Comparison of ENCODE assay signal across 19 cellular contexts in genomic region chr1:92838519-92838918, GRCh38. TPM values are rescaled to one million over a fixed set of nuclear protein-coding genes. Genes with fewer than 3 reads are reported as not detected.
DNase-seq lines count a peak whose midpoint lies in the region; ATAC-seq, FAIRE-seq and TF ChIP-seq lines count a peak whose summit lies in the region.
"Had no signal": no experiment of that assay in that cellular context is flagged by ENCODE, and none has a peak within 500 bp of the region (broad histone marks: within the 10 kb centered on the region; RNA-seq: fewer than 3 reads in every experiment).

No MANE protein-coding gene starts in this region.

- no peaks in the 10 kb centered on the region for H3K9me3 ChIP-seq in astrocyte (ENCODE audit: insufficient read depth, low read depth, low read length)
- no peaks in the 10 kb centered on the region for H3K9me3 ChIP-seq in osteoblast (ENCODE audit: low read depth, low read length)
- H3K9me3 ChIP-seq: Caco-2, lower lobe of right lung had no signal

- H3K4me3 Mint-ChIP-seq in activated CD8-positive, alpha-beta memory T cell treated with anti-CD3 and anti-CD28 coated beads, Interleukin-2, amount 10 ng/mL, durations not matched to agents 7 days and 5 days, result no peak overlapping the region
- H3K4me3 Mint-ChIP-seq in IgD-negative memory B cell, result peak overlapping the region in 1 of 4 donors; percentile 37
- peak overlapping the region; percentile 57 for H3K4me3 Mint-ChIP-seq in astrocyte (ENCODE audit: unreplicated experiment)
- H3K4me3 Mint-ChIP-seq: dendritic cell treated with granulocyte-macrophage colony-stimulating factor and Interleukin-4, amounts not matched to agents 40 ng/mL and 50 ng/mL, for 4 days had no signal

- H3K4me3 ChIP-seq in astrocyte (ENCODE audit: insufficient read depth, low read depth, low read length) (no peak overlapping the region), osteoblast (ENCODE audit: insufficient read depth, low read length) (no peak overlapping the region)
- H3K4me3 ChIP-seq: lower lobe of right lung had no signal

- no peaks in the 10 kb centered on the region for H3K9me3 Mint-ChIP-seq in activated CD8-positive, alpha-beta memory T cell treated with anti-CD3 and anti-CD28 coated beads, Interleukin-2, amount 10 ng/mL, durations not matched to agents 7 days and 5 days (ENCODE audit: low read depth)
- H3K9me3 Mint-ChIP-seq in IgD-negative memory B cell (no peaks in the 10 kb centered on the region), astrocyte (ENCODE audit: unreplicated experiment) (no peaks in the 10 kb centered on the region)
- H3K9me3 Mint-ChIP-seq: dendritic cell treated with granulocyte-macrophage colony-stimulating factor and Interleukin-4, amounts not matched to agents 40 ng/mL and 50 ng/mL, for 4 days had no signal

- H3K27me3 ChIP-seq in astrocyte (ENCODE audit: insufficient read depth, low read length) (no peaks in the 10 kb centered on the region), osteoblast (ENCODE audit: insufficient read depth, low read length) (no peaks in the 10 kb centered on the region)

- FAIRE-seq in astrocyte (lab: Jason Lieb, UNC), result no peak
- FAIRE-seq: RCC 7860, small intestine had no signal

- H3K4me1 Mint-ChIP-seq in activated CD8-positive, alpha-beta memory T cell treated with anti-CD3 and anti-CD28 coated beads, Interleukin-2, amount 10 ng/mL, durations not matched to agents 7 days and 5 days, result peaks cover 71% of the 10 kb centered on the region
- H3K4me1 Mint-ChIP-seq in IgD-negative memory B cell (peaks cover 36 to 54% (median 51%) of the 10 kb centered on the region in 3 donors), astrocyte (ENCODE audit: low read depth, unreplicated experiment) (peaks cover 50% of the 10 kb centered on the region)

- H4K20me1 ChIP-seq in astrocyte (ENCODE audit: insufficient read depth, low read length) (peaks cover 95% of the 10 kb centered on the region), osteoblast (ENCODE audit: insufficient read depth, low read length) (peaks cover 84% of the 10 kb centered on the region)

- no peak overlapping the region for H2AFZ ChIP-seq in astrocyte (ENCODE audit: low read depth, low read length)
- no peak overlapping the region for H2AFZ ChIP-seq in osteoblast (ENCODE audit: low read length)

- no peak for ATAC-seq in activated CD8-positive, alpha-beta memory T cell treated with anti-CD3 and anti-CD28 coated beads, Interleukin-2, amount 10 ng/mL, durations not matched to agents 7 days and 5 days
- ATAC-seq: lower lobe of right lung had no signal

- H3K9ac ChIP-seq in astrocyte (ENCODE audit: low read length), result peak overlapping the region; percentile 35

- peaks cover 41% of the 10 kb centered on the region for H3K4me1 ChIP-seq in astrocyte (ENCODE audit: insufficient read depth, low read length)
- peaks cover 40% of the 10 kb centered on the region for H3K4me1 ChIP-seq in osteoblast (ENCODE audit: insufficient read depth, low read length)

- no peak for TF ChIP-seq POLR2A in erythroblast (IDR thresholded peaks at IDR 0.05; ENCODE audit: low read length)

- no peak for TF ChIP-seq CTCF in astrocyte (IDR thresholded peaks at IDR 0.05; ENCODE audit: insufficient read depth, low read depth, low read length)
- no peak for TF ChIP-seq CTCF in osteoblast (IDR thresholded peaks at IDR 0.05; ENCODE audit: extremely low read depth, low read depth, low read length)

- peak overlapping the region; percentile 33 for H3K27ac Mint-ChIP-seq in activated CD8-positive, alpha-beta memory T cell treated with anti-CD3 and anti-CD28 coated beads, Interleukin-2, amount 10 ng/mL, durations not matched to agents 7 days and 5 days
- H3K27ac Mint-ChIP-seq in IgD-negative memory B cell, result peak overlapping the region in 2 of 3 donors; percentile 36 to 88
- no peak overlapping the region for H3K27ac Mint-ChIP-seq in astrocyte (ENCODE audit: unreplicated experiment)
- H3K27ac Mint-ChIP-seq: dendritic cell treated with granulocyte-macrophage colony-stimulating factor and Interleukin-4, amounts not matched to agents 40 ng/mL and 50 ng/mL, for 4 days had no signal

- DNase-seq in activated CD8-positive, alpha-beta memory T cell treated with anti-CD3 and anti-CD28 coated beads, Interleukin-2, amount 10 ng/mL, durations not matched to agents 7 days and 5 days, result no peak
- DNase-seq in activated CD8-positive, alpha-beta memory T cell treated with anti-CD3 and anti-CD28 coated beads for 24 hours, result no peak
- DNase-seq in astrocyte (ENCODE audit: low read depth) (no peak), osteoblast (ENCODE audit: insufficient read length, low spot score, missing footprints) (no peak), H4 (ENCODE audit: low spot score) (no peak), erythroblast (lab: John Stamatoyannopoulos, UW) (no peak)
- no peak for DNase-seq in stimulated activated CD4-positive, alpha-beta T cell treated with anti-CD3 and anti-CD28 coated beads, Interleukin-4, amount 100 ng/mL, for 1 hour
- DNase-seq: activated CD4-positive, alpha-beta T cell treated with anti-CD3 and anti-CD28 coated beads for 48 hours; Caco-2; lower lobe of right lung; NCI-H1694 treated with DMSO at 0.1 percent for 48 hours; NCI-H526; nucleus accumbens; small intestine; substantia nigra; T-helper 1 cell had no signal

- H3K4me2 ChIP-seq in astrocyte (ENCODE audit: low read length) (peak overlapping the region; percentile 93), osteoblast (ENCODE audit: insufficient read depth, low read length) (peak overlapping the region; percentile 2)

- no peaks in the 10 kb centered on the region for H3K27me3 Mint-ChIP-seq in activated CD8-positive, alpha-beta memory T cell treated with anti-CD3 and anti-CD28 coated beads, Interleukin-2, amount 10 ng/mL, durations not matched to agents 7 days and 5 days
- H3K27me3 Mint-ChIP-seq in IgD-negative memory B cell, result no peaks in the 10 kb centered on the region
- no peaks in the 10 kb centered on the region for H3K27me3 Mint-ChIP-seq in astrocyte (ENCODE audit: low read depth, unreplicated experiment)
- H3K27me3 Mint-ChIP-seq: dendritic cell treated with granulocyte-macrophage colony-stimulating factor and Interleukin-4, amounts not matched to agents 40 ng/mL and 50 ng/mL, for 4 days had no signal

- H3K79me2 ChIP-seq in astrocyte (ENCODE audit: insufficient read depth, low read length) (peaks cover 76% of the 10 kb centered on the region), osteoblast (ENCODE audit: insufficient read depth, low read length) (peaks cover 68% of the 10 kb centered on the region)

- H3K36me3 Mint-ChIP-seq in activated CD8-positive, alpha-beta memory T cell treated with anti-CD3 and anti-CD28 coated beads, Interleukin-2, amount 10 ng/mL, durations not matched to agents 7 days and 5 days, result peaks cover 85% of the 10 kb centered on the region
- H3K36me3 Mint-ChIP-seq in IgD-negative memory B cell (peaks cover 5% of the 10 kb centered on the region), astrocyte (ENCODE audit: low read depth, unreplicated experiment) (peaks cover 42% of the 10 kb centered on the region)

- peaks cover 94% of the 10 kb centered on the region for H3K36me3 ChIP-seq in astrocyte (ENCODE audit: insufficient read depth, low read length)
- H3K36me3 ChIP-seq in osteoblast (ENCODE audit: insufficient read depth, low read length), result peaks cover 98% of the 10 kb centered on the region

- CTCF ChIA-PET in activated CD8-positive, alpha-beta memory T cell treated with anti-CD3 and anti-CD28 coated beads, Interleukin-2, amount 10 ng/mL, durations not matched to agents 7 days and 5 days (lab: Charles Lee), result interaction anchor here (1.7 to 2.2 kb wide), 3 partner anchors 20 to 155 kb away, joined by 5 to 9 read pairs (median 6); no protein-coding TSS in a partner anchor

- H3K27ac ChIP-seq in astrocyte (ENCODE audit: low read depth, low read length), result no peak overlapping the region
- H3K27ac ChIP-seq in osteoblast (ENCODE audit: low read depth, low read length), result no peak overlapping the region
- H3K27ac ChIP-seq: lower lobe of right lung had no signal

RNA-seq across cellular contexts. Expression of gene RPL5, which starts 6.7 kb away (rescaled TPM):
- total RNA-seq in activated CD8-positive, alpha-beta memory T cell treated with anti-CD3 and anti-CD28 coated beads, Interleukin-2, amount 10 ng/mL, durations not matched to agents 7 days and 5 days, result 100 to 1,000 TPM; 581 to 800 TPM
- polyA plus RNA-seq in IgD-negative memory B cell, result 2,794 TPM
- total RNA-seq in astrocyte (741 and 846 TPM in 2 replicates), osteoblast (827 and 962 TPM in 2 replicates)
- total RNA-seq in H4 (2014; rRNA removed; shearing (Covaris generic)), result 1,286 and 1,398 TPM in 2 replicates

RNA-seq across cellular contexts. Expression of gene EVI5, which starts 53.6 kb away (rescaled TPM):
- 10 to 100 TPM in 1 of 2 experiments, 1 to 10 TPM in 1; 2.6 to 14.0 TPM for total RNA-seq in activated CD8-positive, alpha-beta memory T cell treated with anti-CD3 and anti-CD28 coated beads, Interleukin-2, amount 10 ng/mL, durations not matched to agents 7 days and 5 days
- polyA plus RNA-seq in IgD-negative memory B cell, result 4.8 TPM
- total RNA-seq in astrocyte (80.3 and 80.4 TPM in 2 replicates), osteoblast (51.3 and 51.8 TPM in 2 replicates)
- total RNA-seq in H4 (2014; rRNA removed; shearing (Covaris generic)), result 3.6 and 3.9 TPM in 2 replicates
